8 cellular contexts compared by ENCODE assay signal in genomic region chr16:5097470-5098220, GRCh38. TPM values are rescaled to one million over a fixed set of nuclear protein-coding genes. Genes with fewer than 3 reads are reported as not detected.
DNase-seq lines count a peak whose midpoint lies in the region; ATAC-seq and TF ChIP-seq lines count a peak whose summit lies in the region.
"Not testable (repeated sequence)": the region's sequence is repeated elsewhere in the genome, so short reads cannot be mapped to it uniquely, and the experiment has no call there.

Gene EEF2KMT, minus strand, starts transcription at chr16:5097795. Its CDS starts 56 bp downstream, at chr16:5097739.

- not testable (repeated sequence) for H3K9me3 ChIP-seq in Panc1 (ENCODE audit: control insufficient read depth, insufficient read depth, low read depth, low read length); esophagus muscularis mucosa; muscle layer of duodenum (ENCODE audit: control insufficient read depth in 1 of 2, low read length in 2 of 2)

- not testable (repeated sequence) for BruUV-seq in Panc1 (replicated peaks; lab: Mats Ljungman, UMichigan)

- 0% methylated on average over 2 of the region's 67 CpGs for WGBS in esophagus muscularis mucosa

- ATAC-seq in GM21737 (IDR thresholded peaks at IDR 0.05; ENCODE audit: unreplicated experiment) (peak; percentile 99), Panc1 (peak; percentile 100)
- peak; percentile 98 to 99 for ATAC-seq in activated T-cell treated with anti-CD3 and anti-CD28 coated beads, Interleukin-2, amount 50 U/mL, for 4 hours

- peak; percentile 92 for DNase-seq in DMS114 treated with DMSO at 0.1 percent for 48 hours (lab: John Stamatoyannopoulos, UW; ENCODE audit: unreplicated experiment)
- peak; percentile 97 for DNase-seq in Panc1 (ENCODE audit: low read depth, low spot score)
- peak; percentile 88 for DNase-seq in activated T-cell treated with anti-CD3 and anti-CD28 coated beads, Interleukin-2, amount 50 U/mL, for 4 hours
- DNase-seq in esophagus muscularis mucosa (ENCODE audit: extremely low spot score) = peak; percentile 99
- peak; percentile 75 to 78 for DNase-seq in stimulated activated CD8-positive, alpha-beta memory T cell treated with anti-CD3 and anti-CD28 coated beads, Interleukin-7, amount 100 ng/mL, for 1 hour (ENCODE audit: low read depth in 2 of 2)

- H3K36me3 Mint-ChIP-seq in activated T-cell treated with anti-CD3 and anti-CD28 coated beads, Interleukin-2, amount 50 U/mL, for 4 hours (ENCODE audit: insufficient read depth) = not testable (repeated sequence)

- H3K36me3 ChIP-seq in KMS-11 (ENCODE audit: insufficient read depth); Panc1 (ENCODE audit: control insufficient read depth, insufficient read depth, low read length); esophagus muscularis mucosa; muscle layer of duodenum (ENCODE audit: control insufficient read depth in 1 of 2, insufficient read depth in 2 of 2, low read length in 2 of 2): not testable (repeated sequence)

- H3K4me3 ChIP-seq in KMS-11 (IDR thresholded peaks at IDR 0.05; ENCODE audit: insufficient read depth, low read depth, low read length) = not testable (repeated sequence)
- peak within 1 kb of the TSS; percentile 63 to 73 for H3K4me3 ChIP-seq in Panc1 (ENCODE audit: low read depth in 2 of 2, low read length in 2 of 2)
- H3K4me3 ChIP-seq in esophagus muscularis mucosa = peak within 1 kb of the TSS; percentile 72 to 91 (median 84)
- H3K4me3 ChIP-seq in muscle layer of duodenum (ENCODE audit: low read depth in 1 of 2, low read length in 2 of 2) = peak within 1 kb of the TSS; percentile 21 to 72

- H3K4me1 Mint-ChIP-seq in activated T-cell treated with anti-CD3 and anti-CD28 coated beads, Interleukin-2, amount 50 U/mL, for 4 hours (ENCODE audit: low read depth) = peaks cover 23% of the 10 kb centered on the region

- not testable (repeated sequence) for TF ChIP-seq CTCF in KMS-11 (conservative IDR thresholded peaks at IDR 0.05; ENCODE audit: low read depth, low read length); Panc1 (IDR thresholded peaks at IDR 0.05); esophagus muscularis mucosa (IDR thresholded peaks at IDR 0.05)

- CTCF ChIA-PET in Panc1 (lab: Charles Lee) = interaction anchor here (0.6 kb wide), 2 partner anchors 140 to 380 kb away, joined by 3 read pairs; no protein-coding TSS in a partner anchor

- in situ Hi-C loops in Panc1 (cut with HindIII; ENCODE audit: low pct_unique_long_range_greater_than_20kb, low sequenced_read_pairs) = not testable (repeated sequence)

- intact Hi-C loops in Panc1 (cut with micrococcal nuclease; ENCODE audit: unreplicated experiment); esophagus muscularis mucosa (cut with DNase I): not testable (repeated sequence)

- peaks cover 45% of the 10 kb centered on the region for H3K4me1 ChIP-seq in KMS-11 (ENCODE audit: low read depth, poor library complexity, severe bottlenecking)
- H3K4me1 ChIP-seq in Panc1 (ENCODE audit: control insufficient read depth, insufficient read depth, low read length); muscle layer of duodenum (ENCODE audit: control insufficient read depth in 1 of 2, insufficient read depth in 2 of 2, low read length in 2 of 2): not testable (repeated sequence)
- H3K4me1 ChIP-seq in esophagus muscularis mucosa = peaks cover 0 to 14% (median 14%) of the 10 kb centered on the region in 4 donors

- H3K9ac ChIP-seq in KMS-11 = peak within 1 kb of the TSS; percentile 71

- not testable (repeated sequence) for H3K27me3 ChIP-seq in KMS-11 (ENCODE audit: insufficient read depth, low read depth); Panc1 (ENCODE audit: control insufficient read depth, insufficient read depth, low read length); esophagus muscularis mucosa; muscle layer of duodenum (ENCODE audit: low read depth, low read length)

- not testable (repeated sequence) for H3K9me3 Mint-ChIP-seq in activated T-cell treated with anti-CD3 and anti-CD28 coated beads, Interleukin-2, amount 50 U/mL, for 4 hours

- peaks cover 11% of the 10 kb centered on the region; the same call in 1 of the 2 replicates for H3K79me2 ChIP-seq in KMS-11 (ENCODE audit: insufficient read depth, low read depth)

- not testable (repeated sequence) for H3K27me3 Mint-ChIP-seq in activated T-cell treated with anti-CD3 and anti-CD28 coated beads, Interleukin-2, amount 50 U/mL, for 4 hours (ENCODE audit: low read depth)

- H3K4me3 Mint-ChIP-seq in activated T-cell treated with anti-CD3 and anti-CD28 coated beads, Interleukin-2, amount 50 U/mL, for 4 hours = peak within 1 kb of the TSS; percentile 89

- POLR2A ChIA-PET in Panc1 (lab: Charles Lee) = interaction anchor here (0.6 kb wide), 1 partner anchor 46 kb away, joined by 3 read pairs; no protein-coding TSS in a partner anchor

- H3K4me2 ChIP-seq in KMS-11 = peak within 1 kb of the TSS; percentile 90

- H3K27ac ChIP-seq in KMS-11 (peak within 1 kb of the TSS; percentile 60), Panc1 (ENCODE audit: low read length) (peak within 1 kb of the TSS; percentile 61), esophagus muscularis mucosa (replicated peaks in 1 of 4) (peak within 1 kb of the TSS; percentile 80 to 88 (median 84))
- H3K27ac ChIP-seq in muscle layer of duodenum (ENCODE audit: low read length) = not testable (repeated sequence)

- not testable (repeated sequence) for TF ChIP-seq EP300 in esophagus muscularis mucosa (IDR thresholded peaks at IDR 0.05)

- TF ChIP-seq POLR2A in esophagus muscularis mucosa (IDR thresholded peaks at IDR 0.05; ENCODE audit: low read depth) = not testable (repeated sequence)

- H2AFZ ChIP-seq in KMS-11 (ENCODE audit: low read depth) = peak within 1 kb of the TSS; percentile 59

- H4K20me1 ChIP-seq in KMS-11 (ENCODE audit: insufficient read depth) = not testable (repeated sequence)

RNA-seq across cellular contexts. Expression of gene EEF2KMT, which starts in this region (rescaled TPM):
- 24.4 TPM for total RNA-seq in Panc1 (2021; ENCODE audit: unreplicated experiment)
- 21.7 TPM for polyA plus RNA-seq in Panc1 (2012; ENCODE audit: insufficient read length)
- total RNA-seq in activated T-cell treated with anti-CD3 and anti-CD28 coated beads, Interleukin-2, amount 50 U/mL, for 4 hours = 10 to 100 TPM; 19.8 to 30.2 (median 27.3) TPM
- total RNA-seq in esophagus muscularis mucosa = 10 to 100 TPM in 3 of 4 donors, 1 to 10 TPM in 1; 10.0 to 15.6 (median 13.7) TPM
